In genomic region chr3:55629432-55629831, GRCh38 we compare ENCODE assay signal across 1 cellular context.
TF ChIP-seq lines count a peak whose summit lies in the region.

No MANE protein-coding gene starts in this region.

TF ChIP-seq in IMR-90, 13 proteins besides CTCF, POLR2A, EP300 and RAD21 (continued from another document):
- TF ChIP-seq MXI1 (IDR thresholded peaks at IDR 0.05; ENCODE audit: borderline replicate concordance, low read depth, low read length) (no peak), SMC3 (IDR thresholded peaks at IDR 0.05; ENCODE audit: low read depth, low read length) (no peak), CEBPB (IDR thresholded peaks at IDR 0.05; ENCODE audit: low read depth, low read length) (no peak)
